Comparison of ENCODE assay signal across 1 cellular context in the genomic region with DNA sequence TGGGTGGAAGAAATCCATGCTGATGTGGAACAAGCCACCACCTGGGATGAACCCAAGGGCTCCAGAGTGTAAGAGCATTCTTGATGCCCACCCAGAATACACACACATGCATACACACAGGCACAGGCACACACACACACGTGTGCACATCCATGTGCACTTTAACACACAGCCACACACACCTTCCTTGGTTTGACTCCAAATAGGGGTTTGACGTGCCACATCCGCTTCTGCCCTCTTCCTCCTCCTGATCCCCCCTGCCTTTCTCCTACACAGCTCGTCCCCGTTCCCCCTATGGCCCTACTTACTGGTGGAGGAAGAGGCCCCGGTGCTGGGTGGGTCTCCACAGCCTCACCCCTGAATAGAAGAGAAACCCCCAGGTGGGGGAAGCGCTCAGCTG.
TF ChIP-seq lines count a peak whose summit lies in the region.

No MANE protein-coding gene starts in this region.

TF ChIP-seq in H1, 55 proteins besides CTCF, POLR2A, EP300 and RAD21:
- TF ChIP-seq, protein P1, sequence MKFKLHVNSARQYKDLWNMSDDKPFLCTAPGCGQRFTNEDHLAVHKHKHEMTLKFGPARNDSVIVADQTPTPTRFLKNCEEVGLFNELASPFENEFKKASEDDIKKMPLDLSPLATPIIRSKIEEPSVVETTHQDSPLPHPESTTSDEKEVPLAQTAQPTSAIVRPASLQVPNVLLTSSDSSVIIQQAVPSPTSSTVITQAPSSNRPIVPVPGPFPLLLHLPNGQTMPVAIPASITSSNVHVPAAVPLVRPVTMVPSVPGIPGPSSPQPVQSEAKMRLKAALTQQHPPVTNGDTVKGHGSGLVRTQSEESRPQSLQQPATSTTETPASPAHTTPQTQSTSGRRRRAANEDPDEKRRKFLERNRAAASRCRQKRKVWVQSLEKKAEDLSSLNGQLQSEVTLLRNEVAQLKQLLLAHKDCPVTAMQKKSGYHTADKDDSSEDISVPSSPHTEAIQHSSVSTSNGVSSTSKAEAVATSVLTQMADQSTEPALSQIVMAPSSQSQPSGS (IDR thresholded peaks at IDR 0.05; ENCODE audit: low read length) = no peak
- TF ChIP-seq RNF2 (IDR thresholded peaks at IDR 0.05; ENCODE audit: borderline replicate concordance, low read depth, low read length, missing control alignments, poor library complexity, severe bottlenecking) (no peak), TEAD4 (IDR thresholded peaks at IDR 0.05; ENCODE audit: low read depth, low read length) (no peak), KDM4A (IDR thresholded peaks at IDR 0.05; ENCODE audit: low read depth, low read length, severe bottlenecking) (no peak), NANOG (IDR thresholded peaks at IDR 0.05; ENCODE audit: insufficient read depth, low read depth, low read length, poor library complexity, severe bottlenecking) (no peak), SIN3A (conservative IDR thresholded peaks at IDR 0.05 in 1 of 2, IDR thresholded peaks at IDR 0.05 in 1 of 2; ENCODE audit: low read depth in 1 of 2, low read length in 2 of 2) (no peak)
- TF ChIP-seq, protein P2, sequence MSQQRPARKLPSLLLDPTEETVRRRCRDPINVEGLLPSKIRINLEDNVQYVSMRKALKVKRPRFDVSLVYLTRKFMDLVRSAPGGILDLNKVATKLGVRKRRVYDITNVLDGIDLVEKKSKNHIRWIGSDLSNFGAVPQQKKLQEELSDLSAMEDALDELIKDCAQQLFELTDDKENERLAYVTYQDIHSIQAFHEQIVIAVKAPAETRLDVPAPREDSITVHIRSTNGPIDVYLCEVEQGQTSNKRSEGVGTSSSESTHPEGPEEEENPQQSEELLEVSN (IDR thresholded peaks at IDR 0.05) = no peak
